ENCODE assay signal across 26 cellular contexts in genomic region chr7:105779856-105780815, GRCh38.
DNase-seq lines count a peak whose midpoint lies in the region; ATAC-seq, FAIRE-seq and TF ChIP-seq lines count a peak whose summit lies in the region.
"Had no signal": no experiment of that assay in that cellular context is flagged by ENCODE, and none has a peak within 500 bp of the region (broad histone marks: within the 10 kb centered on the region; RNA-seq: fewer than 3 reads in every experiment).

No MANE protein-coding gene starts in this region.

- peaks cover 30% of the 10 kb centered on the region for H3K4me1 Mint-ChIP-seq in chondrocyte (ENCODE audit: low read depth)
- H3K4me1 Mint-ChIP-seq: activated B cell treated with CpG ODN at 0.5 μM for 24 hours had no signal

- H3K4me1 ChIP-seq in GM12878 (ENCODE audit: control insufficient read depth, insufficient read depth, low read length): no peaks in the 10 kb centered on the region
- H3K4me1 ChIP-seq in sigmoid colon: peaks cover 0 to 54% (median 46%) of the 10 kb centered on the region in 4 donors
- H3K4me1 ChIP-seq: BLaER1 had no signal

- DNase-seq in NCI-H1417 (lab: John Stamatoyannopoulos, UW) (peak in 2 of 3 experiments; percentile 70 to 78), NCI-H1417 treated with DMSO at 0.1 percent for 48 hours (lab: John Stamatoyannopoulos, UW) (no peak), NCI-H2171 treated with DMSO at 0.1 percent for 48 hours (lab: John Stamatoyannopoulos, UW) (peak; percentile 95), GM12878 (ENCODE audit: low read depth, low spot score) (no peak), sigmoid colon (no peak), chondrocyte (ENCODE audit: low spot score) (no peak), MV-4-11 (lab: John Stamatoyannopoulos, UW) (no peak), GM12891 (ENCODE audit: insufficient read length, low spot score) (no peak)
- DNase-seq: activated B cell treated with CpG ODN at 0.5 μM for 24 hours; activated CD4-positive, alpha-beta T cell treated with anti-CD3 and anti-CD28 coated beads, Interleukin-2, amount 50 U/mL, for 48 hours; activated effector memory CD4-positive, alpha-beta T cell treated with Interleukin-2 at 50 U/mL for 16 hours; activated naive CD8-positive, alpha-beta T cell treated with anti-CD3 and anti-CD28 coated beads, Interleukin-2, amount 50 U/mL, for 24 hours; brain microvascular endothelial cell; Calu3; cortex of kidney; HCEC 1CT; mammary epithelial cell; NCI-H1436 treated with DMSO at 0.1 percent for 48 hours; NCI-H510A treated with DMSO at 0.1 percent for 48 hours; nucleus accumbens; spleen; stimulated activated CD4-positive, alpha-beta T cell treated with anti-CD3 and anti-CD28 coated beads, Interleukin-4, amount 100 ng/mL, for 4 hours; stimulated activated naive CD8-positive, alpha-beta T cell treated with anti-CD3 and anti-CD28 coated beads, Interleukin-15, Interleukin-2, amounts not matched to agents 100 U/mL and 50 U/mL, for 24 hours; T1000 had no signal

- H3K27me3 ChIP-seq in GM12878 (replicated peaks in 1 of 2; ENCODE audit: control insufficient read depth in 2 of 2, insufficient read depth in 2 of 2, low read length in 1 of 2): peaks cover 0 to 4% of the 10 kb centered on the region in 2 experiments; a peak in 1 of 4 replicates
- H3K27me3 ChIP-seq in sigmoid colon: no peaks in the 10 kb centered on the region
- H3K27me3 ChIP-seq: BLaER1, brain microvascular endothelial cell, spleen had no signal

- CTCF ChIA-PET in GM12878 (lab: Yijun Ruan, JAX): interaction anchor here (0.7 to 1.5 kb wide), 3 partner anchors 12 to 28 kb away, joined by 3 to 4 read pairs (median 4); no protein-coding TSS in a partner anchor

- no peaks in the 10 kb centered on the region for H4K20me1 ChIP-seq in GM12878 (ENCODE audit: control insufficient read depth, insufficient read depth)
- H4K20me1 ChIP-seq: BLaER1 had no signal

- H3K9ac ChIP-seq in GM12878 (ENCODE audit: control insufficient read depth, insufficient read depth, low read length): no peak overlapping the region
- H3K9ac ChIP-seq: BLaER1 had no signal

- RAD21 ChIA-PET in GM12878 (lab: Charles Lee; ENCODE audit: unreplicated experiment): no interaction called here

- TF ChIP-seq EP300 in GM12878 (IDR thresholded peaks at IDR 0.05; ENCODE audit: borderline replicate concordance in 1 of 2, control insufficient read depth in 1 of 2, low read depth in 2 of 2, low read length in 2 of 2) (no peak), sigmoid colon (IDR thresholded peaks at IDR 0.05) (peak in 1 of 4 donors; percentile 12)

- SMC1A ChIA-PET in GM12878 (lab: Charles Lee; ENCODE audit: uncharacterized antibody, unreplicated experiment): interaction anchor here (0.7 kb wide), 2 partner anchors 79 to 106 kb away, joined by 3 read pairs; no protein-coding TSS in a partner anchor

- BruUV-seq in GM12878 (replicated peaks; lab: Mats Ljungman, UMichigan): no TSS peak

- H3K36me3 ChIP-seq in GM12878 (ENCODE audit: control insufficient read depth in 2 of 2, insufficient read depth in 2 of 2, low read length in 1 of 2): no peaks in the 10 kb centered on the region
- no peaks in the 10 kb centered on the region for H3K36me3 ChIP-seq in sigmoid colon
- H3K36me3 ChIP-seq: BLaER1, brain microvascular endothelial cell, spleen had no signal

- no peak overlapping the region for H3K4me2 ChIP-seq in GM12878 (ENCODE audit: control insufficient read depth, insufficient read depth)
- H3K4me2 ChIP-seq: BLaER1 had no signal

- no peaks in the 10 kb centered on the region for H3K27me3 Mint-ChIP-seq in chondrocyte (ENCODE audit: low read depth)
- H3K27me3 Mint-ChIP-seq: activated naive CD8-positive, alpha-beta T cell treated with anti-CD3 and anti-CD28 coated beads, Interleukin-2, amount 50 U/mL, for 24 hours had no signal

- H3K4me3 Mint-ChIP-seq in chondrocyte (ENCODE audit: unreplicated experiment): no peak overlapping the region
- H3K4me3 Mint-ChIP-seq: activated B cell treated with CpG ODN at 0.5 μM for 24 hours; activated naive CD8-positive, alpha-beta T cell treated with anti-CD3 and anti-CD28 coated beads, Interleukin-2, amount 50 U/mL, for 24 hours had no signal

- no peaks in the 10 kb centered on the region for H3K79me2 ChIP-seq in GM12878 (ENCODE audit: control insufficient read depth, insufficient read depth, low read length)

- TF ChIP-seq CTCF in GM12878 (IDR thresholded peaks at IDR 0.05 in 2 of 3, conservative IDR thresholded peaks at IDR 0.05 in 1 of 3; ENCODE audit: control insufficient read depth in 2 of 3, extremely low read depth in 1 of 3, insufficient read depth in 1 of 3, low read depth in 3 of 3, low read length in 3 of 3) (no peak), sigmoid colon (IDR thresholded peaks at IDR 0.05) (no peak), chondrocyte (IDR thresholded peaks at IDR 0.05) (no peak)

- H3K36me3 Mint-ChIP-seq in chondrocyte (ENCODE audit: low read depth): peaks cover 2% of the 10 kb centered on the region

- no peaks in the 10 kb centered on the region for H3K9me3 Mint-ChIP-seq in chondrocyte (ENCODE audit: low read depth)
- H3K9me3 Mint-ChIP-seq: activated B cell treated with CpG ODN at 0.5 μM for 24 hours; activated naive CD8-positive, alpha-beta T cell treated with anti-CD3 and anti-CD28 coated beads, Interleukin-2, amount 50 U/mL, for 24 hours had no signal

- no peak overlapping the region for H2AFZ ChIP-seq in GM12878 (ENCODE audit: control insufficient read depth, low read depth, low read length)

- H3K27ac ChIP-seq in GM12878 (ENCODE audit: control insufficient read depth, insufficient read depth) (no peak overlapping the region), sigmoid colon (peak overlapping the region; percentile 5 to 68 (median 46))
- H3K27ac ChIP-seq: BLaER1, brain microvascular endothelial cell, spleen had no signal

- FAIRE-seq in GM12878 (lab: Jason Lieb, UNC) (no peak), GM12891 (lab: Jason Lieb, UNC) (no peak)
- FAIRE-seq: endometrium had no signal

- ATAC-seq in GM12878: no peak
- ATAC-seq: activated naive CD8-positive, alpha-beta T cell treated with anti-CD3 and anti-CD28 coated beads, Interleukin-2, amount 50 U/mL, for 24 hours; stimulated activated naive CD8-positive, alpha-beta T cell treated with anti-CD3 and anti-CD28 coated beads, Interleukin-15, Interleukin-2, amounts not matched to agents 100 U/mL and 50 U/mL, for 24 hours had no signal

- no peak for TF ChIP-seq RAD21 in GM12878 (IDR thresholded peaks at IDR 0.05; ENCODE audit: insufficient read depth, low read depth, low read length)

- intact Hi-C loops in GM12878 (cut with micrococcal nuclease; ENCODE audit: unreplicated experiment) (no loop called here), sigmoid colon (cut with DNase I) (loop anchor here (10.0 kb wide), 1 partner anchor 365 kb away; no protein-coding TSS in a partner anchor)

- WGBS in GM12878 (ENCODE audit: insufficient coverage, insufficient replicate concordance, low lambda C conversion rate, missing lambda C conversion rate): 26% methylated on average over 4 of the region's 4 CpGs
- WGBS in sigmoid colon, 2 donors: 74 to 86% methylated on average over 4 of the region's 4 CpGs

- H3K9me3 ChIP-seq in GM12878 (replicated peaks; ENCODE audit: control insufficient read depth, insufficient read depth, low read length) (no peaks in the 10 kb centered on the region), sigmoid colon (no peaks in the 10 kb centered on the region)
- H3K9me3 ChIP-seq: BLaER1, spleen had no signal

- in situ Hi-C loops in GM12878 (cut with MboI): no loop called here

- no peak overlapping the region for H3K4me3 ChIP-seq in GM12878
- no peak overlapping the region for H3K4me3 ChIP-seq in sigmoid colon
- H3K4me3 ChIP-seq: BLaER1, spleen had no signal

- TF ChIP-seq POLR2A in GM12878 (IDR thresholded peaks at IDR 0.05; ENCODE audit: low read depth, low read length): no peak
- no peak for TF ChIP-seq POLR2A in sigmoid colon (IDR thresholded peaks at IDR 0.05)
- TF ChIP-seq POLR2A in GM12891 (IDR thresholded peaks at IDR 0.05; ENCODE audit: low read depth, low read length): no peak

- POLR2A ChIA-PET in GM12878 (lab: Charles Lee): no interaction called here

- no peak overlapping the region for H3K27ac Mint-ChIP-seq in chondrocyte (ENCODE audit: unreplicated experiment)
- H3K27ac Mint-ChIP-seq: activated B cell treated with CpG ODN at 0.5 μM for 24 hours; activated naive CD8-positive, alpha-beta T cell treated with anti-CD3 and anti-CD28 coated beads, Interleukin-2, amount 50 U/mL, for 24 hours had no signal

TF ChIP-seq in GM12878, 131 proteins besides CTCF, POLR2A, EP300 and RAD21:
- TF ChIP-seq FOS (IDR thresholded peaks at IDR 0.05; ENCODE audit: borderline replicate concordance, extremely low read depth, insufficient read length): no peak
- TF ChIP-seq DPF2 (IDR thresholded peaks at IDR 0.05): no peak
- TF ChIP-seq SPI1 (IDR thresholded peaks at IDR 0.05; ENCODE audit: borderline replicate concordance, insufficient read depth, low read depth, low read length): no peak
- TF ChIP-seq MTA2 (IDR thresholded peaks at IDR 0.05; ENCODE audit: low read depth): peak; percentile 46; the same call in 1 of the 2 replicates

TF ChIP-seq in GM12891, 5 proteins besides CTCF, POLR2A, EP300 and RAD21:
- TF ChIP-seq SPI1 (IDR thresholded peaks at IDR 0.05; ENCODE audit: low read depth, low read length) (no peak), POU2F2 (IDR thresholded peaks at IDR 0.05; ENCODE audit: low read depth, low read length) (no peak)

Comparison
In these comparisons a context has a peak if more than half of its experiments do, and no peak if none do; other contexts are left out.
1. DNase-seq: peak in NCI-H1417 (2 of 3) and NCI-H2171 treated with DMSO at 0.1 percent for 48 hours (single experiment); none in NCI-H1417 treated with DMSO at 0.1 percent for 48 hours (single experiment), GM12878 (single experiment), sigmoid colon (single experiment), chondrocyte (single experiment), MV-4-11 (single experiment) and GM12891 (single experiment).